Comparison of ENCODE assay signal across 23 cellular contexts in genomic region chr1:52321051-52321450, GRCh38.
"Had no signal": no experiment of that assay in that cellular context is flagged by ENCODE, and none has a peak within 500 bp of the region (broad histone marks: within the 10 kb centered on the region; RNA-seq: fewer than 3 reads in every experiment).

No MANE protein-coding gene starts in this region.

- H3K4me1 ChIP-seq: colonic mucosa, esophagus muscularis mucosa, esophagus squamous epithelium, foreskin keratinocyte, gastrocnemius medialis, gastroesophageal sphincter, heart left ventricle had no signal

- DNase-seq: colonic mucosa; cortex of kidney; dermis blood vessel endothelial cell; effector CD4-positive, alpha-beta T cell; effector CD8-positive, alpha-beta T cell; effector memory CD4-positive, alpha-beta T cell; effector memory CD8-positive, alpha-beta T cell; endodermal cell; erythroblast; esophagus squamous epithelium; foreskin fibroblast; foreskin keratinocyte; foreskin melanocyte; gastrocnemius medialis; glutamatergic neuron; head of caudate nucleus; heart left ventricle had no signal

- H3K9me3 ChIP-seq: colonic mucosa, esophagus muscularis mucosa, esophagus squamous epithelium, gastrocnemius medialis, gastroesophageal sphincter, heart left ventricle had no signal

- H3K27me3 ChIP-seq: colonic mucosa, dorsolateral prefrontal cortex, esophagus muscularis mucosa, esophagus squamous epithelium, foreskin keratinocyte, gastrocnemius medialis, gastroesophageal sphincter, heart left ventricle had no signal

- H3K36me3 ChIP-seq: colonic mucosa, gastrocnemius medialis had no signal

- H3K27ac ChIP-seq: colonic mucosa, coronary artery, epithelial cell of prostate, esophagus muscularis mucosa, esophagus squamous epithelium, foreskin keratinocyte, gastrocnemius medialis, gastroesophageal sphincter, heart left ventricle had no signal

- H3K4me3 ChIP-seq: colonic mucosa, coronary artery, dorsolateral prefrontal cortex, esophagus muscularis mucosa, esophagus squamous epithelium, gastrocnemius medialis, gastroesophageal sphincter, heart left ventricle had no signal

- ATAC-seq: effector memory CD8-positive, alpha-beta T cell; esophagus mucosa; foreskin keratinocyte; gastrocnemius medialis; gastroesophageal sphincter; heart left ventricle had no signal
